Comparison of ENCODE assay signal across 9 cellular contexts in genomic region chr6:34341481-34341971, GRCh38. TPM values are rescaled to one million over a fixed set of nuclear protein-coding genes. Genes with fewer than 3 reads are reported as not detected.
DNase-seq lines count a peak whose midpoint lies in the region; ATAC-seq and TF ChIP-seq lines count a peak whose summit lies in the region.
"Had no signal": no experiment of that assay in that cellular context is flagged by ENCODE, and none has a peak within 500 bp of the region (broad histone marks: within the 10 kb centered on the region; RNA-seq: fewer than 3 reads in every experiment).

No MANE protein-coding gene starts in this region.

- peak overlapping the region; percentile 68 for H3K4me2 ChIP-seq in PC-3 (ENCODE audit: low read length)
- no peak overlapping the region for H3K4me2 ChIP-seq in mesenchymal stem cell (ENCODE audit: low read length, poor library complexity, severe bottlenecking)

- H2BK5ac ChIP-seq in mesenchymal stem cell (ENCODE audit: low read depth, low read length, poor library complexity, severe bottlenecking), result no peak overlapping the region

- no peak overlapping the region for H3K4ac ChIP-seq in mesenchymal stem cell (ENCODE audit: low read depth in 1 of 2, low read length in 2 of 2)

- peak overlapping the region; percentile 72 for H3K27ac ChIP-seq in PC-3 (ENCODE audit: low read length)
- H3K27ac ChIP-seq in mesenchymal stem cell (ENCODE audit: low read length, poor library complexity, severe bottlenecking), result no peak overlapping the region

- H2BK12ac ChIP-seq in mesenchymal stem cell (ENCODE audit: low read length in 2 of 2), result peak overlapping the region in 1 of 2 experiments; percentile 92

- no peak for TF ChIP-seq CTCF in PC-3 (conservative IDR thresholded peaks at IDR 0.05; ENCODE audit: low read depth, low read length)

- H3K9ac ChIP-seq in PC-3 (ENCODE audit: low read length), result no peak overlapping the region
- no peak overlapping the region for H3K9ac ChIP-seq in mesenchymal stem cell (ENCODE audit: low read length)

- ATAC-seq in PC-3, result peak; percentile 97
- peak; percentile 76 for ATAC-seq in esophagus mucosa
- ATAC-seq in activated naive CD4-positive, alpha-beta T cell treated with anti-CD3 and anti-CD28 coated beads, Interleukin-2, amount 50 U/mL, for 72 hours, result no peak
- no peak for ATAC-seq in HG03039 (IDR thresholded peaks at IDR 0.05; ENCODE audit: unreplicated experiment)
- no peak for ATAC-seq in activated T-cell treated with anti-CD3 and anti-CD28 coated beads, Interleukin-2, amount 50 U/mL, for 72 hours (replicated peaks in 1 of 2)
- ATAC-seq in GM21367 (IDR thresholded peaks at IDR 0.05; ENCODE audit: unreplicated experiment), result no peak

- peaks cover 8% of the 10 kb centered on the region for H3F3A ChIP-seq in PC-3 (ENCODE audit: low read length, unreplicated experiment)

- peak overlapping the region; percentile 36; the same call in 1 of the 2 replicates for H3K4me3 ChIP-seq in PC-3 (ENCODE audit: low read length)
- no peak overlapping the region for H3K4me3 ChIP-seq in mesenchymal stem cell (ENCODE audit: insufficient read depth in 1 of 2, low read depth in 1 of 2, low read length in 2 of 2)

- H3K79me1 ChIP-seq in mesenchymal stem cell (replicated peaks; ENCODE audit: low read length, poor library complexity, severe bottlenecking), result peaks cover 34% of the 10 kb centered on the region

- CTCF ChIA-PET in PC-3 (lab: Charles Lee), result interaction anchor here (1.0 kb wide), 1 partner anchor 177 kb away, joined by 5 read pairs; no protein-coding TSS in a partner anchor

- H2AK5ac ChIP-seq in mesenchymal stem cell (ENCODE audit: low read length, severe bottlenecking), result no peak overlapping the region

- BruUV-seq in PC-3 (replicated peaks; lab: Mats Ljungman, UMichigan), result no TSS peak

- DNase-seq in AG08396 (ENCODE audit: low spot score) (peak; percentile 32), PC-3 (peak; percentile 96), mesenchymal stem cell (peak; percentile 65)
- no peak for DNase-seq in activated naive CD4-positive, alpha-beta T cell treated with anti-CD3 and anti-CD28 coated beads, Interleukin-2, amount 50 U/mL, for 72 hours (ENCODE audit: low spot score in 2 of 2)
- DNase-seq in activated T-cell treated with anti-CD3 and anti-CD28 coated beads, Interleukin-2, amount 50 U/mL, for 72 hours, result no peak
- DNase-seq: cortex of kidney had no signal

- 73% methylated on average over 6 of the region's 8 CpGs for WGBS in mesenchymal stem cell

- H4K91ac ChIP-seq in mesenchymal stem cell (ENCODE audit: low read length), result no peak overlapping the region

- no peak overlapping the region for H3K4me3 Mint-ChIP-seq in activated T-cell treated with anti-CD3 and anti-CD28 coated beads, Interleukin-2, amount 50 U/mL, for 72 hours

- no peaks in the 10 kb centered on the region for H3K9me3 ChIP-seq in PC-3 (ENCODE audit: low read length)
- H3K9me3 ChIP-seq in mesenchymal stem cell (ENCODE audit: control insufficient read depth, low read length), result no peaks in the 10 kb centered on the region

- no peak overlapping the region for H3K23ac ChIP-seq in mesenchymal stem cell (ENCODE audit: low read length in 2 of 2)

- H3K36me3 ChIP-seq in PC-3 (ENCODE audit: low read depth, low read length) (peaks cover 8% of the 10 kb centered on the region; the same call in 1 of the 2 replicates), mesenchymal stem cell (ENCODE audit: control insufficient read depth in 1 of 2, insufficient read depth in 2 of 2, low read depth in 1 of 2, low read length in 2 of 2) (peaks cover 0 to 10% of the 10 kb centered on the region in 2 experiments)

- no peak overlapping the region for H2BK120ac ChIP-seq in mesenchymal stem cell (ENCODE audit: low read depth, low read length)

- H3K18ac ChIP-seq in mesenchymal stem cell (ENCODE audit: low read depth in 1 of 2, low read length in 2 of 2), result peak overlapping the region in 1 of 2 experiments; percentile 81

- no peak overlapping the region for H3K27ac Mint-ChIP-seq in activated naive CD4-positive, alpha-beta T cell treated with anti-CD3 and anti-CD28 coated beads, Interleukin-2, amount 50 U/mL, for 72 hours
- H3K27ac Mint-ChIP-seq in activated T-cell treated with anti-CD3 and anti-CD28 coated beads, Interleukin-2, amount 50 U/mL, for 72 hours, result no peak overlapping the region

- H4K20me1 ChIP-seq in PC-3 (ENCODE audit: low read length), result peaks cover 37% of the 10 kb centered on the region; the same call in 1 of the 2 replicates

- peaks cover 75% of the 10 kb centered on the region for H3K79me2 ChIP-seq in PC-3 (ENCODE audit: low read length)

- no peak overlapping the region for H3K14ac ChIP-seq in mesenchymal stem cell (ENCODE audit: low read length in 2 of 2)

- H2AFZ ChIP-seq in PC-3 (ENCODE audit: low read length), result no peak overlapping the region
- H2AFZ ChIP-seq in mesenchymal stem cell (ENCODE audit: low read depth, low read length), result no peak overlapping the region

- no peak overlapping the region for H2BK15ac ChIP-seq in mesenchymal stem cell (ENCODE audit: low read depth, poor library complexity, severe bottlenecking)

- H3K4me1 Mint-ChIP-seq in activated T-cell treated with anti-CD3 and anti-CD28 coated beads, Interleukin-2, amount 50 U/mL, for 72 hours (ENCODE audit: low read depth), result peaks cover 27% of the 10 kb centered on the region

- peaks cover 0 to 6% of the 10 kb centered on the region in 2 donors for H3K36me3 Mint-ChIP-seq in activated naive CD4-positive, alpha-beta T cell treated with anti-CD3 and anti-CD28 coated beads, Interleukin-2, amount 50 U/mL, for 72 hours
- H3K36me3 Mint-ChIP-seq in activated T-cell treated with anti-CD3 and anti-CD28 coated beads, Interleukin-2, amount 50 U/mL, for 72 hours (ENCODE audit: insufficient read depth in 2 of 2), result peaks cover 2 to 3% of the 10 kb centered on the region in 2 donors

- no peak overlapping the region for H4K8ac ChIP-seq in mesenchymal stem cell (ENCODE audit: low read length)

- no peaks in the 10 kb centered on the region for H3K9me2 ChIP-seq in PC-3 (replicated peaks; ENCODE audit: low read length)

- H3K27me3 ChIP-seq in PC-3 (ENCODE audit: low read length) (no peaks in the 10 kb centered on the region), mesenchymal stem cell (ENCODE audit: control insufficient read depth in 1 of 2, insufficient read depth in 1 of 2, low read length in 2 of 2) (no peaks in the 10 kb centered on the region)

- POLR2A ChIA-PET in PC-3 (lab: Charles Lee; ENCODE audit: unreplicated experiment), result interaction anchor here (0.7 kb wide), 1 partner anchor 105 kb away, joined by 9 read pairs; the partner anchor contains the start of gene HMGA1

- intact Hi-C loops in PC-3 (cut with micrococcal nuclease), result loop anchor here (2.0 kb wide), 2 partner anchors 51 to 93 kb away; partner anchors contain the start of genes NUDT3 and SMIM29

- H3K9me3 Mint-ChIP-seq in activated naive CD4-positive, alpha-beta T cell treated with anti-CD3 and anti-CD28 coated beads, Interleukin-2, amount 50 U/mL, for 72 hours, result no peaks in the 10 kb centered on the region
- no peaks in the 10 kb centered on the region for H3K9me3 Mint-ChIP-seq in activated T-cell treated with anti-CD3 and anti-CD28 coated beads, Interleukin-2, amount 50 U/mL, for 72 hours

- H3K27me3 Mint-ChIP-seq in activated T-cell treated with anti-CD3 and anti-CD28 coated beads, Interleukin-2, amount 50 U/mL, for 72 hours (ENCODE audit: low read depth), result no peaks in the 10 kb centered on the region

- H3K4me1 ChIP-seq in PC-3 (ENCODE audit: insufficient read depth, low read length) (peaks cover 46% of the 10 kb centered on the region), mesenchymal stem cell (ENCODE audit: control insufficient read depth, insufficient read depth, low read depth, low read length) (peaks cover 2% of the 10 kb centered on the region)

RNA-seq across cellular contexts. Expression of gene NUDT3, which starts 50.9 kb away (rescaled TPM):
- total RNA-seq in PC-3 (2014; rRNA removed) (24.6 and 28.7 TPM in 2 replicates), esophagus mucosa (18.7 TPM)
- 20.5 TPM for polyA plus RNA-seq in mesenchymal stem cell (2013, experiment 1 of 2)
- 20.3 TPM for polyA plus RNA-seq in mesenchymal stem cell (2013, experiment 2 of 2)
- 10 to 100 TPM in 1 of 2 donors, 1 to 10 TPM in 1; 7.9 to 15.1 TPM for total RNA-seq in activated naive CD4-positive, alpha-beta T cell treated with anti-CD3 and anti-CD28 coated beads, Interleukin-2, amount 50 U/mL, for 72 hours
- total RNA-seq in activated T-cell treated with anti-CD3 and anti-CD28 coated beads, Interleukin-2, amount 50 U/mL, for 72 hours, result 10 to 100 TPM; 11.1 to 13.7 TPM

Comparison
In these comparisons a context has a peak if more than half of its experiments do, and no peak if none do; other contexts are left out.
1. DNase-seq: peak in AG08396 (single experiment), PC-3 (single experiment) and mesenchymal stem cell (single experiment); none in activated naive CD4-positive, alpha-beta T cell treated with anti-CD3 and anti-CD28 coated beads, Interleukin-2, amount 50 U/mL, for 72 hours (0 of 2) and activated T-cell treated with anti-CD3 and anti-CD28 coated beads, Interleukin-2, amount 50 U/mL, for 72 hours (0 of 2).
2. ATAC-seq: peak in PC-3 (single experiment) and esophagus mucosa (single experiment); none in activated naive CD4-positive, alpha-beta T cell treated with anti-CD3 and anti-CD28 coated beads, Interleukin-2, amount 50 U/mL, for 72 hours (0 of 2), HG03039 (single experiment), activated T-cell treated with anti-CD3 and anti-CD28 coated beads, Interleukin-2, amount 50 U/mL, for 72 hours (0 of 2) and GM21367 (single experiment).